In the genomic region with DNA sequence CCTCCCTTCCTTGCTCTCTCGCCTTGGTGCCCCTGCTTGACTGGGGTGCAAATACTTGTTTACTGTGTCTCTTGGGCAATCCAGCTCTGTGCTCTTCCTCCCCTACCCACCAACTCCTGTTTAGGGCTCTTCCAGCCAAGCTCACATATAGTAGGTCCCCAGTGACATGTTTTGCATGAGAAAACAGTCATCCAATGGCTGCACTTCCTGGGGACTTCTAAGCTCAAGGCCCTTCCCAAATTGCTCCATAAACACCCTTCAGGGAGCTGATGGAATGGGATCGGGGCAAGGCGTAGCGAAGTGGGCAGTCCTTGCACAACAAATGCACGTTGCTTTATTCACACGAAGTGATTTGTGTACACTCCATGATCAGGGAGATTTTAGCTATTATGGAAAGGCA, we compare ENCODE assay signal across 1 cellular context.
TF ChIP-seq lines count a peak whose summit lies in the region.

No MANE protein-coding gene starts in this region.

TF ChIP-seq in K562, 482 proteins besides CTCF, POLR2A, EP300 and RAD21:
- no peak for TF ChIP-seq ARID4B (CRISPR knock-in tag; IDR thresholded peaks at IDR 0.05)
- TF ChIP-seq ZNF75A (CRISPR knock-in tag; IDR thresholded peaks at IDR 0.05), result no peak
- TF ChIP-seq TAL1 (IDR thresholded peaks at IDR 0.05), result no peak
- TF ChIP-seq NFE2 (IDR thresholded peaks at IDR 0.05; ENCODE audit: low read depth), result no peak
- TF ChIP-seq AFF1 (IDR thresholded peaks at IDR 0.05; ENCODE audit: low read depth in 1 of 2, partially characterized antibody in 2 of 2), result no peak
- no peak for TF ChIP-seq ZNF140 (CRISPR knock-in tag; IDR thresholded peaks at IDR 0.05)
- no peak for TF ChIP-seq KLF13 (tag; IDR thresholded peaks at IDR 0.05; ENCODE audit: borderline replicate concordance, low read depth)
- TF ChIP-seq HES1 (IDR thresholded peaks at IDR 0.05; ENCODE audit: low read depth), result no peak
- TF ChIP-seq YY1 (IDR thresholded peaks at IDR 0.05; ENCODE audit: borderline replicate concordance in 1 of 3, control insufficient read depth in 1 of 3, extremely low read depth in 1 of 3, insufficient read depth in 3 of 3, insufficient read length in 1 of 3, insufficient replicate concordance in 2 of 3, low read depth in 1 of 3, low read length in 2 of 3), result no peak
- no peak for TF ChIP-seq E2F4 (CRISPR knock-in tag; IDR thresholded peaks at IDR 0.05; ENCODE audit: low read depth)
- no peak for TF ChIP-seq ZNF696 (CRISPR knock-in tag; conservative IDR thresholded peaks at IDR 0.05)
- no peak for TF ChIP-seq ZNF717 (CRISPR knock-in tag; IDR thresholded peaks at IDR 0.05)
- TF ChIP-seq HDAC6 (IDR thresholded peaks at IDR 0.05; ENCODE audit: low read depth, low read length), result no peak
- TF ChIP-seq RBFOX2 (IDR thresholded peaks at IDR 0.05; ENCODE audit: low read depth, low read length), result no peak
- TF ChIP-seq, protein P1, sequence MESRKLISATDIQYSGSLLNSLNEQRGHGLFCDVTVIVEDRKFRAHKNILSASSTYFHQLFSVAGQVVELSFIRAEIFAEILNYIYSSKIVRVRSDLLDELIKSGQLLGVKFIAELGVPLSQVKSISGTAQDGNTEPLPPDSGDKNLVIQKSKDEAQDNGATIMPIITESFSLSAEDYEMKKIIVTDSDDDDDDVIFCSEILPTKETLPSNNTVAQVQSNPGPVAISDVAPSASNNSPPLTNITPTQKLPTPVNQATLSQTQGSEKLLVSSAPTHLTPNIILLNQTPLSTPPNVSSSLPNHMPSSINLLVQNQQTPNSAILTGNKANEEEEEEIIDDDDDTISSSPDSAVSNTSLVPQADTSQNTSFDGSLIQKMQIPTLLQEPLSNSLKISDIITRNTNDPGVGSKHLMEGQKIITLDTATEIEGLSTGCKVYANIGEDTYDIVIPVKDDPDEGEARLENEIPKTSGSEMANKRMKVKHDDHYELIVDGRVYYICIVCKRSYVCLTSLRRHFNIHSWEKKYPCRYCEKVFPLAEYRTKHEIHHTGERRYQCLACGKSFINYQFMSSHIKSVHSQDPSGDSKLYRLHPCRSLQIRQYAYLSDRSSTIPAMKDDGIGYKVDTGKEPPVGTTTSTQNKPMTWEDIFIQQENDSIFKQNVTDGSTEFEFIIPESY (CRISPR knock-in tag; IDR thresholded peaks at IDR 0.05), result no peak
- no peak for TF ChIP-seq GATAD2B (IDR thresholded peaks at IDR 0.05; ENCODE audit: borderline replicate concordance)
- TF ChIP-seq RFX5 (IDR thresholded peaks at IDR 0.05; ENCODE audit: low read depth, low read length), result no peak
- TF ChIP-seq CCNT2 (IDR thresholded peaks at IDR 0.05; ENCODE audit: borderline replicate concordance, extremely low read depth, insufficient read length, low read depth, low read length), result no peak
- TF ChIP-seq IFI16 (CRISPR knock-in tag; IDR thresholded peaks at IDR 0.05), result no peak
- no peak for TF ChIP-seq MCM7 (IDR thresholded peaks at IDR 0.05)
